Comparison of ENCODE assay signal across 8 cellular contexts in the genomic region with DNA sequence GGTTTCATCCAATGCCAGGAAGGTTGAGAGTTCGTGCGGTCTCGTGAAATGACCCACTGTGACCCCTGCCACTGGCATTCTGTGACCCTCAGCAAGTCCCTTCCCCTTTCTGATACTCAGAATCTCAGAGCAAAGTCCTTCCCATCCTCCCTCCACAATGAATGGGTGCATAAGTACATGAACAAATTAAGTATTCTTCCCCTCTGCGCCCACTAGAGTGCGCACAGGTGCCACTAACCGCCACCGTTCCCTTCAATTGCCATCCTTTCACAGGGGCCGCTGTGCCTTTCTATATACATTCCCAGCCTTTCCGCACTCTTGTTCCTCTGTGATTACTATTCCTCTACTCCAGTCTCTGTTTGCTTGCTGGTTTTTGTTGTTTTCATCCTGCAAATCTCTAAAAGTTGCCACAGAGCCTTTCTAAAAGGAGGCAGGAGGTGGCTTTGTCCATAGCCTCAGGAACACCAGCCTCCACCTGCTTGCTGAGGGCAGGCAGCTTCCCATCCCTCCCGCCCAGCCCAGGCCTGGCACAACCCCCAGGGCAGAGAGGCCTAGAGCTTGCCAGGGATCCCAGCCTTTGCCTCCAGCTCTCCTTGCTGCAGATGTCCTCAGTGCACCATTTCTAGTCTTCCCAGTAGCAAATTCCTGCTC. TPM values are rescaled to one million over a fixed set of nuclear protein-coding genes. Genes with fewer than 3 reads are reported as not detected.
DNase-seq lines count a peak whose midpoint lies in the region; ATAC-seq and TF ChIP-seq lines count a peak whose summit lies in the region.

No MANE protein-coding gene starts in this region.

- no peak overlapping the region for H3K4me3 ChIP-seq in CD4-positive, alpha-beta memory T cell (ENCODE audit: low read length in 2 of 2)
- H3K4me3 ChIP-seq in choroid plexus epithelial cell (ENCODE audit: low read depth, low read length) = no peak overlapping the region

- peak; percentile 89 for ATAC-seq in activated CD4-positive, CD25-positive, alpha-beta regulatory T cell treated with anti-CD3 and anti-CD28 coated beads, Interleukin-2, amount 50 U/mL, for 24 hours
- ATAC-seq in left lobe of liver (peak; percentile 96), GM19023 (IDR thresholded peaks at IDR 0.05; ENCODE audit: unreplicated experiment) (no peak)

- H3K9me3 ChIP-seq in CD4-positive, alpha-beta memory T cell (ENCODE audit: control insufficient read depth in 1 of 2, low read length in 2 of 2) = no peaks in the 10 kb centered on the region

- intact Hi-C loops in CD4-positive, alpha-beta memory T cell (cut with micrococcal nuclease) = loop anchor here (1.0 to 2.0 kb wide), 4 partner anchors 17 to 694 kb away; no protein-coding TSS in a partner anchor

- peak overlapping the region in 1 of 8 donors; percentile 3 for H3K4me3 Mint-ChIP-seq in CD4-positive, alpha-beta memory T cell
- H3K4me3 Mint-ChIP-seq in HFFc6 = peak overlapping the region; percentile 9; the same call in 1 of the 2 replicates

- peaks cover 5 to 11% (median 6%) of the 10 kb centered on the region in 4 donors for H3K4me1 Mint-ChIP-seq in CD4-positive, alpha-beta memory T cell
- H3K4me1 Mint-ChIP-seq in HFFc6 (ENCODE audit: low read depth) = peaks cover 17% of the 10 kb centered on the region

- DNase-seq in CD4-positive, alpha-beta memory T cell = peak; percentile 50 to 65 (median 60)
- DNase-seq in HFFc6 = peak; percentile 66
- peak; percentile 61 to 87 for DNase-seq in NCI-H446 (lab: John Stamatoyannopoulos, UW)
- peak; percentile 86 for DNase-seq in choroid plexus epithelial cell (ENCODE audit: low read depth)
- DNase-seq in left lobe of liver (ENCODE audit: low spot score) = peak; percentile 73
- peak; percentile 58 to 61 for DNase-seq in stimulated activated CD4-positive, alpha-beta T cell treated with anti-CD3 and anti-CD28 coated beads, Interleukin-4, amount 100 ng/mL, for 4 hours

- CTCF ChIA-PET in CD4-positive, alpha-beta memory T cell (lab: Charles Lee; ENCODE audit: partially characterized antibody) = interaction anchor here (0.5 to 1.3 kb wide), 6 partner anchors 10 to 619 kb away, joined by 3 to 5 read pairs (median 4); no protein-coding TSS in a partner anchor

- H3K9me3 Mint-ChIP-seq in CD4-positive, alpha-beta memory T cell = no peaks in the 10 kb centered on the region
- H3K9me3 Mint-ChIP-seq in HFFc6 = no peaks in the 10 kb centered on the region

- H3K36me3 Mint-ChIP-seq in CD4-positive, alpha-beta memory T cell = no peaks in the 10 kb centered on the region
- no peaks in the 10 kb centered on the region for H3K36me3 Mint-ChIP-seq in HFFc6 (ENCODE audit: low read depth)

- peaks cover 3% of the 10 kb centered on the region for H3K4me1 ChIP-seq in CD4-positive, alpha-beta memory T cell (ENCODE audit: insufficient read depth, low read length)

- TF ChIP-seq CTCF in HFFc6 (IDR thresholded peaks at IDR 0.05) (peak; percentile 85), choroid plexus epithelial cell (conservative IDR thresholded peaks at IDR 0.05; ENCODE audit: low read depth, low read length) (peak; percentile 92)

- no peaks in the 10 kb centered on the region for H3K36me3 ChIP-seq in CD4-positive, alpha-beta memory T cell (ENCODE audit: insufficient read depth, low read length)

- H3K27ac Mint-ChIP-seq in CD4-positive, alpha-beta memory T cell = peak overlapping the region in 1 of 7 donors; percentile 43
- H3K27ac Mint-ChIP-seq in HFFc6 = no peak overlapping the region

- H3K27me3 Mint-ChIP-seq in CD4-positive, alpha-beta memory T cell = no peaks in the 10 kb centered on the region
- peaks cover 9% of the 10 kb centered on the region for H3K27me3 Mint-ChIP-seq in HFFc6 (ENCODE audit: insufficient read depth)

- POLR2A ChIA-PET in CD4-positive, alpha-beta memory T cell (lab: Charles Lee; ENCODE audit: partially characterized antibody) = interaction anchor here (0.6 to 1.0 kb wide), 2 partner anchors 159 to 610 kb away, joined by 3 read pairs; a partner anchor contains a TSS

- no peak overlapping the region for H3K27ac ChIP-seq in CD4-positive, alpha-beta memory T cell (ENCODE audit: low read depth, low read length)

- no peaks in the 10 kb centered on the region for H3K27me3 ChIP-seq in CD4-positive, alpha-beta memory T cell (ENCODE audit: insufficient read depth, low read length)

RNA-seq across cellular contexts. Expression of a gene that starts 6.7 kb away (rescaled TPM):
- total RNA-seq in CD4-positive, alpha-beta memory T cell = 10 to 100 TPM; 41.3 to 42.7 TPM
- 10 to 100 TPM in 1 of 2 donors, 1 to 10 TPM in 1; 9.1 to 20.2 TPM for polyA plus RNA-seq in CD4-positive, alpha-beta memory T cell
- 100 to 1,000 TPM in 1 of 6 experiments, 10 to 100 TPM in 5; 89.1 to 101 (median 89.9) TPM for total RNA-seq in HFFc6 (2021; fragmentation: NEBNext Ultra II Directional; extraction: Animal tissue kit (Norgen Biotek cat#: 25700))
- 37.9 TPM for total RNA-seq in left lobe of liver

RNA-seq across cellular contexts. Expression of a gene that starts 43.3 kb away (rescaled TPM):
- total RNA-seq in CD4-positive, alpha-beta memory T cell = not detected
- polyA plus RNA-seq in CD4-positive, alpha-beta memory T cell = not detected
- total RNA-seq in HFFc6 (2021; fragmentation: NEBNext Ultra II Directional; extraction: Animal tissue kit (Norgen Biotek cat#: 25700)) = not detected
- 0.45 TPM for total RNA-seq in left lobe of liver
